In genomic region chr5:170312666-170313065, GRCh38 we compare ENCODE assay signal across 7 cellular contexts. TPM values are rescaled to one million over a fixed set of nuclear protein-coding genes. Genes with fewer than 3 reads are reported as not detected.
DNase-seq lines count a peak whose midpoint lies in the region; ATAC-seq and TF ChIP-seq lines count a peak whose summit lies in the region.

No MANE protein-coding gene starts in this region.

- H3K4me3 Mint-ChIP-seq in natural killer cell: no peak overlapping the region

- H3K4me3 ChIP-seq in ovary: no peak overlapping the region

- H3K36me3 ChIP-seq in ovary: no peaks in the 10 kb centered on the region

- TF ChIP-seq CTCF in natural killer cell (IDR thresholded peaks at IDR 0.05): no peak
- TF ChIP-seq CTCF in ovary (IDR thresholded peaks at IDR 0.05): no peak

- DNase-seq in NOMO-1 treated with dmso at 0.1 percent for 144 hours (lab: John Stamatoyannopoulos, UW; ENCODE audit: unreplicated experiment) (peak; percentile 82), natural killer cell (no peak), ovary (no peak), NCI-H748 (lab: John Stamatoyannopoulos, UW; ENCODE audit: unreplicated experiment) (no peak), DMS153 (lab: John Stamatoyannopoulos, UW) (no peak)
- DNase-seq in activated naive CD4-positive, alpha-beta T cell treated with anti-CD3 and anti-CD28 coated beads, Interleukin-2, amount 50 U/mL, for 16 hours: peak; percentile 65

- intact Hi-C loops in natural killer cell (cut with micrococcal nuclease): no loop called here
- intact Hi-C loops in ovary (cut with DNase I): no loop called here

- H3K27ac Mint-ChIP-seq in natural killer cell: peak overlapping the region; percentile 5 to 31

- TF ChIP-seq POLR2A in ovary (IDR thresholded peaks at IDR 0.05): no peak

- no peaks in the 10 kb centered on the region for H3K9me3 ChIP-seq in ovary

- H3K36me3 Mint-ChIP-seq in natural killer cell: no peaks in the 10 kb centered on the region

- no peak overlapping the region for H3K27ac ChIP-seq in ovary

- 86 to 93% (median 89%) methylated on average over 3 of the region's 3 CpGs for WGBS in ovary, 3 donors

- H3K27me3 ChIP-seq in ovary: no peaks in the 10 kb centered on the region

- no peak for TF ChIP-seq EP300 in ovary (IDR thresholded peaks at IDR 0.05)

- H3K4me1 ChIP-seq in ovary (ENCODE audit: insufficient read depth): peaks cover 16% of the 10 kb centered on the region

- ATAC-seq in GM21576 (IDR thresholded peaks at IDR 0.05; ENCODE audit: unreplicated experiment) (peak; percentile 71), natural killer cell (peak; percentile 76 to 84 (median 80))

- no peaks in the 10 kb centered on the region for H3K27me3 Mint-ChIP-seq in natural killer cell (ENCODE audit: low read depth in 2 of 2)

- peaks cover 16 to 28% of the 10 kb centered on the region in 2 donors for H3K4me1 Mint-ChIP-seq in natural killer cell

- H3K9me3 Mint-ChIP-seq in natural killer cell: no peaks in the 10 kb centered on the region

RNA-seq across cellular contexts. Expression of gene LCP2, which starts 15.1 kb away (rescaled TPM):
- 100 to 1,000 TPM; 376 to 488 (median 450) TPM for total RNA-seq in natural killer cell
- 10 to 100 TPM in 3 of 7 donors, 1 to 10 TPM in 4; 5.0 to 15.7 (median 6.4) TPM for total RNA-seq in ovary
- polyA plus RNA-seq in ovary: 10 to 100 TPM in 1 of 2 donors, 1 to 10 TPM in 1; 3.1 to 31.1 TPM

Comparison
In these comparisons a context has a peak if more than half of its experiments do, and no peak if none do; other contexts are left out.
1. DNase-seq: peak in NOMO-1 treated with dmso at 0.1 percent for 144 hours (single experiment) and activated naive CD4-positive, alpha-beta T cell treated with anti-CD3 and anti-CD28 coated beads, Interleukin-2, amount 50 U/mL, for 16 hours (single experiment); none in natural killer cell (single experiment), ovary (0 of 5), NCI-H748 (single experiment) and DMS153 (single experiment).
2. RNA of gene LCP2, which starts 15.1 kb away (total RNA-seq): 376 to 488 TPM in natural killer cell; 5.0 to 15.7 TPM in ovary; every median in the first group is over 10 times any median in the second.